Comparison of ENCODE assay signal across 1 cellular context in the genomic region with DNA sequence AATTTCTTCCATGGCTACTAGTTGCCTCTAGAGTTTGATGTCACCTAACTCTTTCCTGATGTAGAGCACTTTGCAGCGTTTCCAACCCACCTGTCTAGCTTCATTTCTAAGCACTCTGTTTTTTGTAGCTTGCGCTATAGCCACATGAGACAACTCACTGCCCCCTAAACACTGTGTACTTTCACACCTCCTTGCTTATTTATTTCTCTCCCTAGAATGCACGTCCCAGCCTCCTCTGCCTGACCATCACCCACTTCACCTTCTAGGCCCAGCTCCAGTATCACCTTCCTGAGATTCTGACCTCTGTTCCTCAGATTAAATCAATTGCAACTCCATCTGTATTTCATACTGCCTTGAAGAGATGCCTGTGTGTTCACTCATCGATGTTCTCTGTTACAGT.
TF ChIP-seq lines count a peak whose summit lies in the region.

No MANE protein-coding gene starts in this region.

TF ChIP-seq in GM23338, 12 proteins besides CTCF, POLR2A, EP300 and RAD21:
- TF ChIP-seq REST (IDR thresholded peaks at IDR 0.05; ENCODE audit: unreplicated experiment), result no peak
- no peak for TF ChIP-seq JUNB (IDR thresholded peaks at IDR 0.05; ENCODE audit: unreplicated experiment)
- TF ChIP-seq NANOG (IDR thresholded peaks at IDR 0.05; ENCODE audit: borderline replicate concordance), result no peak
- no peak for TF ChIP-seq CREB1 (CRISPR knock-in tag; IDR thresholded peaks at IDR 0.05; ENCODE audit: low read depth)
- TF ChIP-seq ZNF114 (CRISPR knock-in tag; IDR thresholded peaks at IDR 0.05), result no peak
- TF ChIP-seq EZH2phosphoT487 (IDR thresholded peaks at IDR 0.05; ENCODE audit: unreplicated experiment), result no peak
- TF ChIP-seq STAT1 (IDR thresholded peaks at IDR 0.05; ENCODE audit: unreplicated experiment), result no peak
- no peak for TF ChIP-seq POLR2AphosphoS5 (IDR thresholded peaks at IDR 0.05; ENCODE audit: low read depth)
- TF ChIP-seq, protein P1, sequence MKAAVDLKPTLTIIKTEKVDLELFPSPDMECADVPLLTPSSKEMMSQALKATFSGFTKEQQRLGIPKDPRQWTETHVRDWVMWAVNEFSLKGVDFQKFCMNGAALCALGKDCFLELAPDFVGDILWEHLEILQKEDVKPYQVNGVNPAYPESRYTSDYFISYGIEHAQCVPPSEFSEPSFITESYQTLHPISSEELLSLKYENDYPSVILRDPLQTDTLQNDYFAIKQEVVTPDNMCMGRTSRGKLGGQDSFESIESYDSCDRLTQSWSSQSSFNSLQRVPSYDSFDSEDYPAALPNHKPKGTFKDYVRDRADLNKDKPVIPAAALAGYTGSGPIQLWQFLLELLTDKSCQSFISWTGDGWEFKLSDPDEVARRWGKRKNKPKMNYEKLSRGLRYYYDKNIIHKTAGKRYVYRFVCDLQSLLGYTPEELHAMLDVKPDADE (IDR thresholded peaks at IDR 0.05), result no peak
- TF ChIP-seq ZNF462 (CRISPR knock-in tag; IDR thresholded peaks at IDR 0.05), result no peak
- TF ChIP-seq EZH2 (IDR thresholded peaks at IDR 0.05; ENCODE audit: low read depth, unreplicated experiment), result no peak
- TF ChIP-seq ZNF331 (CRISPR knock-in tag; IDR thresholded peaks at IDR 0.05; ENCODE audit: low read depth), result no peak
